Comparison of ENCODE assay signal across 8 cellular contexts in the genomic region with DNA sequence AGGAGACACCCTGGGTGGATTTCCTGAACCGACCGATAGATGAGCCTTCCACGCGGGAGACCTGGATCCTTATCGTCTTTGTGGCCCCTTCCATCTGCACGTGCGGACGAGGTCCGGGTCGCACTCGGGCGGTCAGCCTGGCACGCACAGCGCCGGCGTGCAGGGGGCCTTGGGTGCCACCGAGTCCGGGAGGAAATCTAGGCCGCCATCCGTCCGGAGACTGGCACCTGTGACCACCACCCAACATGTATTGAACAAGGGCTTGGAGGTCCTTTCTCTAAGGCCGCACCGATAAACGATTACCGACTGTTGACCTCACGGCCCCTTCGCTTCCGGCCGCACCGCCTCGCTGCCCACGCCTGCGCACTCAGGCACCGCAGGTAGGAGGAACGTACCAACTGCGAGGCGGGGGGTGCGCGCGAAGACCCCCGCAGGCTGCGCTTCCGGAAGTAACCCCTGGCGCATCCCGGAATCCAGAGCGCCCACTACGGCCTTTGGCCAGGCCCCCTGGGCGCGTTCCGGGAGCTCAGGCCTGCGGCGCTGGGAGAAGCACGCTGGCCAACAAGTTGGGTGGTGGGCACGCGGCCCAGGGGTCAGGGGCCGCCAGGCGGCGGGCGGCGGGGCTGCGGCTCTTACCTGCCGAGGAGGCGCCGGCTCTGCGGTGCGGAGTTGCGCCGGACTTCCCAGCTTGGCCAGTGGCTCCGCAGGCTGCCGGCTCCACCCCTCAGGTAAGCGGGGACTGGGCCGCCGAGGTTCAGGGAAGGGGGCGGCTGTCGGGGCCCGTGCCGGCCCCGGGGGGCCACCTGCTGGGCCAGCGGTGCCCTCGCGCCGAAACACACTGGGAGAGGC. TPM values are rescaled to one million over a fixed set of nuclear protein-coding genes. Genes with fewer than 3 reads are reported as not detected.
DNase-seq lines count a peak whose midpoint lies in the region; ATAC-seq and TF ChIP-seq lines count a peak whose summit lies in the region.

A gene (minus strand): TSS at position 713 of the 849 bp plus-strand sequence. CDS start 28,249 bp downstream, outside the sequence.
A gene with protein sequence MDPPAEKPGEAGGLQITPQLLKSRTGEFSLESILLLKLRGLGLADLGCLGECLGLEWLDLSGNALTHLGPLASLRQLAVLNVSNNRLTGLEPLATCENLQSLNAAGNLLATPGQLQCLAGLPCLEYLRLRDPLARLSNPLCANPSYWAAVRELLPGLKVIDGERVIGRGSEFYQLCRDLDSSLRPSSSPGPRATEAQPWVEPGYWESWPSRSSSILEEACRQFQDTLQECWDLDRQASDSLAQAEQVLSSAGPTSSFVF (plus strand): TSS at position 523 of the 849 bp plus-strand sequence. CDS start 13,507 bp downstream, outside the sequence.

- peaks cover 39% of the 10 kb centered on the region for H3K4me1 Mint-ChIP-seq in activated CD4-positive, alpha-beta T cell treated with anti-CD3 and anti-CD28 coated beads, Interleukin-2, amount 10 ng/mL, durations not matched to agents 7 days and 5 days
- H3K4me1 Mint-ChIP-seq in mesothelial cell of epicardium = peaks cover 6% of the 10 kb centered on the region

- peak within 1 kb of the TSS; percentile 89 to 94 for H3K4me3 ChIP-seq in duodenal mucosa (ENCODE audit: low read depth in 1 of 2, low read length in 2 of 2)

- H3K27ac Mint-ChIP-seq in activated CD4-positive, alpha-beta T cell treated with anti-CD3 and anti-CD28 coated beads, Interleukin-2, amount 10 ng/mL, durations not matched to agents 7 days and 5 days = peak within 1 kb of the TSS; percentile 99
- H3K27ac Mint-ChIP-seq in mesothelial cell of epicardium = peak within 1 kb of the TSS; percentile 71

- H3K9me3 Mint-ChIP-seq in activated CD4-positive, alpha-beta T cell treated with anti-CD3 and anti-CD28 coated beads, Interleukin-2, amount 10 ng/mL, durations not matched to agents 7 days and 5 days = no peaks in the 10 kb centered on the region
- H3K9me3 Mint-ChIP-seq in mesothelial cell of epicardium = no peaks in the 10 kb centered on the region

- DNase-seq in NCI-H2171 treated with DMSO at 0.1 percent for 48 hours (lab: John Stamatoyannopoulos, UW) (peak; percentile 81), mesothelial cell of epicardium (ENCODE audit: low spot score in 2 of 2, unreplicated experiment in 2 of 2) (no peak), SW 1271 (lab: John Stamatoyannopoulos, UW) (no peak)
- DNase-seq in activated CD4-positive, alpha-beta T cell treated with anti-CD3 and anti-CD28 coated beads, Interleukin-2, amount 10 ng/mL, durations not matched to agents 7 days and 5 days = peak; percentile 63
- DNase-seq in stimulated activated CD8-positive, alpha-beta memory T cell treated with anti-CD3 and anti-CD28 coated beads, Interleukin-4, amount 100 ng/mL, for 48 hours = peak; percentile 84

- no peak for TF ChIP-seq CTCF in mesothelial cell of epicardium (IDR thresholded peaks at IDR 0.05; ENCODE audit: unreplicated experiment)

- H3K27me3 ChIP-seq in duodenal mucosa (ENCODE audit: control insufficient read depth in 1 of 2, insufficient read depth in 2 of 2, low read length in 2 of 2) = no peaks in the 10 kb centered on the region

- peak within 1 kb of the TSS; percentile 79 to 89 for H3K9ac ChIP-seq in duodenal mucosa (ENCODE audit: low read depth in 1 of 2, low read length in 2 of 2)

- ATAC-seq in GM18520 (IDR thresholded peaks at IDR 0.05; ENCODE audit: unreplicated experiment) (peak; percentile 44), HG03025 (IDR thresholded peaks at IDR 0.05; ENCODE audit: low FRiP score, unreplicated experiment) (peak; percentile 70)

- CTCF ChIA-PET in activated CD4-positive, alpha-beta T cell treated with anti-CD3 and anti-CD28 coated beads, Interleukin-2, amount 10 ng/mL, durations not matched to agents 7 days and 5 days (lab: Charles Lee) = interaction anchor here (0.5 to 1.2 kb wide), 3 partner anchors 8 to 432 kb away, joined by 3 to 4 read pairs (median 4); no protein-coding TSS in a partner anchor

- peaks cover 0 to 7% of the 10 kb centered on the region in 2 donors for H3K36me3 ChIP-seq in duodenal mucosa (ENCODE audit: control insufficient read depth in 1 of 2, insufficient read depth in 2 of 2, low read length in 2 of 2)

- peaks cover 38% of the 10 kb centered on the region for H3K36me3 Mint-ChIP-seq in activated CD4-positive, alpha-beta T cell treated with anti-CD3 and anti-CD28 coated beads, Interleukin-2, amount 10 ng/mL, durations not matched to agents 7 days and 5 days (ENCODE audit: low read depth)
- H3K36me3 Mint-ChIP-seq in mesothelial cell of epicardium = no peaks in the 10 kb centered on the region

- no peaks in the 10 kb centered on the region for H3K27me3 Mint-ChIP-seq in activated CD4-positive, alpha-beta T cell treated with anti-CD3 and anti-CD28 coated beads, Interleukin-2, amount 10 ng/mL, durations not matched to agents 7 days and 5 days
- no peaks in the 10 kb centered on the region for H3K27me3 Mint-ChIP-seq in mesothelial cell of epicardium (ENCODE audit: low read depth)

- peak within 1 kb of the TSS; percentile 97 for H3K4me3 Mint-ChIP-seq in activated CD4-positive, alpha-beta T cell treated with anti-CD3 and anti-CD28 coated beads, Interleukin-2, amount 10 ng/mL, durations not matched to agents 7 days and 5 days
- H3K4me3 Mint-ChIP-seq in mesothelial cell of epicardium = peak within 1 kb of the TSS; percentile 71

- POLR2A ChIA-PET in activated CD4-positive, alpha-beta T cell treated with anti-CD3 and anti-CD28 coated beads, Interleukin-2, amount 10 ng/mL, durations not matched to agents 7 days and 5 days (lab: Charles Lee) = no interaction called here

- peak within 1 kb of the TSS; percentile 84 for H3K27ac ChIP-seq in duodenal mucosa (ENCODE audit: low read depth, low read length)

- H3K9me3 ChIP-seq in duodenal mucosa (ENCODE audit: control insufficient read depth in 1 of 2, low read length in 2 of 2) = no peaks in the 10 kb centered on the region

- H3K4me1 ChIP-seq in duodenal mucosa (ENCODE audit: control insufficient read depth in 1 of 2, insufficient read depth in 2 of 2, low read length in 2 of 2) = peaks cover 28% of the 10 kb centered on the region in 2 donors

RNA-seq across cellular contexts. Expression of the first gene that starts in this region (rescaled TPM):
- total RNA-seq in activated CD4-positive, alpha-beta T cell treated with anti-CD3 and anti-CD28 coated beads, Interleukin-2, amount 10 ng/mL, durations not matched to agents 7 days and 5 days = 1 to 10 TPM; 5.0 to 6.1 TPM
- 0.40 to 0.84 TPM (median 0.47 TPM) in 3 replicates for total RNA-seq in mesothelial cell of epicardium

RNA-seq across cellular contexts. Expression of the second gene that starts in this region (rescaled TPM):
- total RNA-seq in activated CD4-positive, alpha-beta T cell treated with anti-CD3 and anti-CD28 coated beads, Interleukin-2, amount 10 ng/mL, durations not matched to agents 7 days and 5 days = 10 to 100 TPM; 12.8 to 14.9 TPM
- total RNA-seq in mesothelial cell of epicardium = 3.3 to 4.0 TPM (median 3.4 TPM) in 3 replicates

Comparison
In these comparisons a context has a peak if more than half of its experiments do, and no peak if none do; other contexts are left out.
1. DNase-seq: peak in NCI-H2171 treated with DMSO at 0.1 percent for 48 hours (single experiment), activated CD4-positive, alpha-beta T cell treated with anti-CD3 and anti-CD28 coated beads, Interleukin-2, amount 10 ng/mL, durations not matched to agents 7 days and 5 days (single experiment) and stimulated activated CD8-positive, alpha-beta memory T cell treated with anti-CD3 and anti-CD28 coated beads, Interleukin-4, amount 100 ng/mL, for 48 hours (single experiment); none in mesothelial cell of epicardium (0 of 2) and SW 1271 (0 of 2).